In genomic region chrX:153727108-153727931, GRCh38 we compare ENCODE assay signal across 3 cellular contexts.
TF ChIP-seq lines count a peak whose summit lies in the region.

No MANE protein-coding gene starts in this region.

TF ChIP-seq in GM23338, 12 proteins besides CTCF, POLR2A, EP300 and RAD21 (continues in another document):
- no peak for TF ChIP-seq STAT1 (IDR thresholded peaks at IDR 0.05; ENCODE audit: unreplicated experiment)
- no peak for TF ChIP-seq EZH2 (IDR thresholded peaks at IDR 0.05; ENCODE audit: low read depth, unreplicated experiment)
- TF ChIP-seq ZNF462 (CRISPR knock-in tag; IDR thresholded peaks at IDR 0.05) = no peak
- TF ChIP-seq NANOG (IDR thresholded peaks at IDR 0.05; ENCODE audit: borderline replicate concordance) = no peak

TF ChIP-seq in WTC11, 78 proteins besides CTCF, POLR2A, EP300 and RAD21:
- no peak for TF ChIP-seq FOXP1 (CRISPR knock-in tag; IDR thresholded peaks at IDR 0.05; ENCODE audit: borderline replicate concordance)
- TF ChIP-seq TEAD4 (CRISPR knock-in tag; IDR thresholded peaks at IDR 0.05) = no peak
- TF ChIP-seq EMX1 (CRISPR knock-in tag; IDR thresholded peaks at IDR 0.05) = no peak
- TF ChIP-seq, protein P1, sequence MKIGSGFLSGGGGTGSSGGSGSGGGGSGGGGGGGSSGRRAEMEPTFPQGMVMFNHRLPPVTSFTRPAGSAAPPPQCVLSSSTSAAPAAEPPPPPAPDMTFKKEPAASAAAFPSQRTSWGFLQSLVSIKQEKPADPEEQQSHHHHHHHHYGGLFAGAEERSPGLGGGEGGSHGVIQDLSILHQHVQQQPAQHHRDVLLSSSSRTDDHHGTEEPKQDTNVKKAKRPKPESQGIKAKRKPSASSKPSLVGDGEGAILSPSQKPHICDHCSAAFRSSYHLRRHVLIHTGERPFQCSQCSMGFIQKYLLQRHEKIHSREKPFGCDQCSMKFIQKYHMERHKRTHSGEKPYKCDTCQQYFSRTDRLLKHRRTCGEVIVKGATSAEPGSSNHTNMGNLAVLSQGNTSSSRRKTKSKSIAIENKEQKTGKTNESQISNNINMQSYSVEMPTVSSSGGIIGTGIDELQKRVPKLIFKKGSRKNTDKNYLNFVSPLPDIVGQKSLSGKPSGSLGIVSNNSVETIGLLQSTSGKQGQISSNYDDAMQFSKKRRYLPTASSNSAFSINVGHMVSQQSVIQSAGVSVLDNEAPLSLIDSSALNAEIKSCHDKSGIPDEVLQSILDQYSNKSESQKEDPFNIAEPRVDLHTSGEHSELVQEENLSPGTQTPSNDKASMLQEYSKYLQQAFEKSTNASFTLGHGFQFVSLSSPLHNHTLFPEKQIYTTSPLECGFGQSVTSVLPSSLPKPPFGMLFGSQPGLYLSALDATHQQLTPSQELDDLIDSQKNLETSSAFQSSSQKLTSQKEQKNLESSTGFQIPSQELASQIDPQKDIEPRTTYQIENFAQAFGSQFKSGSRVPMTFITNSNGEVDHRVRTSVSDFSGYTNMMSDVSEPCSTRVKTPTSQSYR (CRISPR knock-in tag; IDR thresholded peaks at IDR 0.05) = no peak
- no peak for TF ChIP-seq ESRRA (CRISPR knock-in tag; IDR thresholded peaks at IDR 0.05; ENCODE audit: borderline replicate concordance)
- no peak for TF ChIP-seq ZNF232 (CRISPR knock-in tag; IDR thresholded peaks at IDR 0.05)
- TF ChIP-seq, protein P2, sequence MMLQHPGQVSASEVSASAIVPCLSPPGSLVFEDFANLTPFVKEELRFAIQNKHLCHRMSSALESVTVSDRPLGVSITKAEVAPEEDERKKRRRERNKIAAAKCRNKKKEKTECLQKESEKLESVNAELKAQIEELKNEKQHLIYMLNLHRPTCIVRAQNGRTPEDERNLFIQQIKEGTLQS (CRISPR knock-in tag; conservative IDR thresholded peaks at IDR 0.05) = no peak
- TF ChIP-seq MXD4 (CRISPR knock-in tag; IDR thresholded peaks at IDR 0.05; ENCODE audit: borderline replicate concordance) = no peak
- TF ChIP-seq TP53 (CRISPR knock-in tag; IDR thresholded peaks at IDR 0.05) = no peak
- no peak for TF ChIP-seq NR1H2 (CRISPR knock-in tag; IDR thresholded peaks at IDR 0.05)
- no peak for TF ChIP-seq NFATC4 (CRISPR knock-in tag; IDR thresholded peaks at IDR 0.05)
- no peak for TF ChIP-seq GTF2I (CRISPR knock-in tag; conservative IDR thresholded peaks at IDR 0.05)
- TF ChIP-seq SOX15 (CRISPR knock-in tag; IDR thresholded peaks at IDR 0.05) = no peak
- no peak for TF ChIP-seq ZNF396 (CRISPR knock-in tag; IDR thresholded peaks at IDR 0.05; ENCODE audit: borderline replicate concordance)
- TF ChIP-seq ZNF219 (CRISPR knock-in tag; IDR thresholded peaks at IDR 0.05; ENCODE audit: borderline replicate concordance) = no peak

TF ChIP-seq in HepG2, 621 proteins besides CTCF, POLR2A, EP300 and RAD21 (continues in another document):
- peak; percentile 30 for TF ChIP-seq ZNF18 (CRISPR knock-in tag; IDR thresholded peaks at IDR 0.05; ENCODE audit: insufficient replicate concordance)
- TF ChIP-seq ZSCAN29 (CRISPR knock-in tag; conservative IDR thresholded peaks at IDR 0.05) = no peak
- TF ChIP-seq ZZZ3 (CRISPR knock-in tag; IDR thresholded peaks at IDR 0.05; ENCODE audit: borderline replicate concordance) = 0 out of 2 replicates have a peak, but pooled peaks have one; percentile 29
- TF ChIP-seq, protein P3, sequence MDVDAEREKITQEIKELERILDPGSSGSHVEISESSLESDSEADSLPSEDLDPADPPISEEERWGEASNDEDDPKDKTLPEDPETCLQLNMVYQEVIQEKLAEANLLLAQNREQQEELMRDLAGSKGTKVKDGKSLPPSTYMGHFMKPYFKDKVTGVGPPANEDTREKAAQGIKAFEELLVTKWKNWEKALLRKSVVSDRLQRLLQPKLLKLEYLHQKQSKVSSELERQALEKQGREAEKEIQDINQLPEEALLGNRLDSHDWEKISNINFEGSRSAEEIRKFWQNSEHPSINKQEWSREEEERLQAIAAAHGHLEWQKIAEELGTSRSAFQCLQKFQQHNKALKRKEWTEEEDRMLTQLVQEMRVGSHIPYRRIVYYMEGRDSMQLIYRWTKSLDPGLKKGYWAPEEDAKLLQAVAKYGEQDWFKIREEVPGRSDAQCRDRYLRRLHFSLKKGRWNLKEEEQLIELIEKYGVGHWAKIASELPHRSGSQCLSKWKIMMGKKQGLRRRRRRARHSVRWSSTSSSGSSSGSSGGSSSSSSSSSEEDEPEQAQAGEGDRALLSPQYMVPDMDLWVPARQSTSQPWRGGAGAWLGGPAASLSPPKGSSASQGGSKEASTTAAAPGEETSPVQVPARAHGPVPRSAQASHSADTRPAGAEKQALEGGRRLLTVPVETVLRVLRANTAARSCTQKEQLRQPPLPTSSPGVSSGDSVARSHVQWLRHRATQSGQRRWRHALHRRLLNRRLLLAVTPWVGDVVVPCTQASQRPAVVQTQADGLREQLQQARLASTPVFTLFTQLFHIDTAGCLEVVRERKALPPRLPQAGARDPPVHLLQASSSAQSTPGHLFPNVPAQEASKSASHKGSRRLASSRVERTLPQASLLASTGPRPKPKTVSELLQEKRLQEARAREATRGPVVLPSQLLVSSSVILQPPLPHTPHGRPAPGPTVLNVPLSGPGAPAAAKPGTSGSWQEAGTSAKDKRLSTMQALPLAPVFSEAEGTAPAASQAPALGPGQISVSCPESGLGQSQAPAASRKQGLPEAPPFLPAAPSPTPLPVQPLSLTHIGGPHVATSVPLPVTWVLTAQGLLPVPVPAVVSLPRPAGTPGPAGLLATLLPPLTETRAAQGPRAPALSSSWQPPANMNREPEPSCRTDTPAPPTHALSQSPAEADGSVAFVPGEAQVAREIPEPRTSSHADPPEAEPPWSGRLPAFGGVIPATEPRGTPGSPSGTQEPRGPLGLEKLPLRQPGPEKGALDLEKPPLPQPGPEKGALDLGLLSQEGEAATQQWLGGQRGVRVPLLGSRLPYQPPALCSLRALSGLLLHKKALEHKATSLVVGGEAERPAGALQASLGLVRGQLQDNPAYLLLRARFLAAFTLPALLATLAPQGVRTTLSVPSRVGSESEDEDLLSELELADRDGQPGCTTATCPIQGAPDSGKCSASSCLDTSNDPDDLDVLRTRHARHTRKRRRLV (CRISPR knock-in tag; IDR thresholded peaks at IDR 0.05) = no peak
- TF ChIP-seq, protein P4, sequence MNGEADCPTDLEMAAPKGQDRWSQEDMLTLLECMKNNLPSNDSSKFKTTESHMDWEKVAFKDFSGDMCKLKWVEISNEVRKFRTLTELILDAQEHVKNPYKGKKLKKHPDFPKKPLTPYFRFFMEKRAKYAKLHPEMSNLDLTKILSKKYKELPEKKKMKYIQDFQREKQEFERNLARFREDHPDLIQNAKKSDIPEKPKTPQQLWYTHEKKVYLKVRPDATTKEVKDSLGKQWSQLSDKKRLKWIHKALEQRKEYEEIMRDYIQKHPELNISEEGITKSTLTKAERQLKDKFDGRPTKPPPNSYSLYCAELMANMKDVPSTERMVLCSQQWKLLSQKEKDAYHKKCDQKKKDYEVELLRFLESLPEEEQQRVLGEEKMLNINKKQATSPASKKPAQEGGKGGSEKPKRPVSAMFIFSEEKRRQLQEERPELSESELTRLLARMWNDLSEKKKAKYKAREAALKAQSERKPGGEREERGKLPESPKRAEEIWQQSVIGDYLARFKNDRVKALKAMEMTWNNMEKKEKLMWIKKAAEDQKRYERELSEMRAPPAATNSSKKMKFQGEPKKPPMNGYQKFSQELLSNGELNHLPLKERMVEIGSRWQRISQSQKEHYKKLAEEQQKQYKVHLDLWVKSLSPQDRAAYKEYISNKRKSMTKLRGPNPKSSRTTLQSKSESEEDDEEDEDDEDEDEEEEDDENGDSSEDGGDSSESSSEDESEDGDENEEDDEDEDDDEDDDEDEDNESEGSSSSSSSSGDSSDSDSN (CRISPR knock-in tag; IDR thresholded peaks at IDR 0.05) = no peak
- TF ChIP-seq ZKSCAN8 (CRISPR knock-in tag; IDR thresholded peaks at IDR 0.05; ENCODE audit: borderline replicate concordance) = no peak
- no peak for TF ChIP-seq ZNF30 (CRISPR knock-in tag; IDR thresholded peaks at IDR 0.05)
- TF ChIP-seq HMG20A (CRISPR knock-in tag; IDR thresholded peaks at IDR 0.05; ENCODE audit: borderline replicate concordance) = no peak
- TF ChIP-seq PHF5A (CRISPR knock-in tag; IDR thresholded peaks at IDR 0.05; ENCODE audit: low read depth, unreplicated experiment) = no peak
- TF ChIP-seq ZC3H13 (CRISPR knock-in tag; IDR thresholded peaks at IDR 0.05) = peak; percentile 17; the same call in 1 of the 2 replicates
- no peak for TF ChIP-seq BCLAF1 (IDR thresholded peaks at IDR 0.05)
- TF ChIP-seq SUZ12 (IDR thresholded peaks at IDR 0.05; ENCODE audit: low read depth, low read length) = no peak
- TF ChIP-seq CCDC6 (CRISPR knock-in tag; IDR thresholded peaks at IDR 0.05) = peak; percentile 59; the same call in 1 of the 2 replicates
- TF ChIP-seq AGO2 (optimal IDR thresholded peaks at IDR 0.05; ENCODE audit: low read depth, low read length) = peak; percentile 44
- TF ChIP-seq MTA1 (CRISPR knock-in tag; IDR thresholded peaks at IDR 0.05; ENCODE audit: borderline replicate concordance) = no peak
- TF ChIP-seq RARA (CRISPR knock-in tag; IDR thresholded peaks at IDR 0.05) = no peak
- TF ChIP-seq CHCHD3 (CRISPR knock-in tag; IDR thresholded peaks at IDR 0.05) = no peak
- no peak for TF ChIP-seq ZSCAN22 (CRISPR knock-in tag; IDR thresholded peaks at IDR 0.05)
- no peak for TF ChIP-seq ZNF234 (CRISPR knock-in tag; conservative IDR thresholded peaks at IDR 0.05)
- no peak for TF ChIP-seq SKIL (CRISPR knock-in tag; IDR thresholded peaks at IDR 0.05; ENCODE audit: borderline replicate concordance)
- TF ChIP-seq KLF16 (CRISPR knock-in tag; IDR thresholded peaks at IDR 0.05) = no peak
- TF ChIP-seq THYN1 (CRISPR knock-in tag; IDR thresholded peaks at IDR 0.05; ENCODE audit: borderline replicate concordance, low read depth) = no peak
- no peak for TF ChIP-seq KDM3A (CRISPR knock-in tag; IDR thresholded peaks at IDR 0.05; ENCODE audit: low read depth)
- no peak for TF ChIP-seq RXRA (CRISPR knock-in tag; IDR thresholded peaks at IDR 0.05)
- TF ChIP-seq DNMT1 (CRISPR knock-in tag; IDR thresholded peaks at IDR 0.05) = no peak
- peak; percentile 46; the same call in 1 of the 2 replicates for TF ChIP-seq TFAP4 (IDR thresholded peaks at IDR 0.05; ENCODE audit: borderline replicate concordance, low read depth)
- no peak for TF ChIP-seq MATR3 (CRISPR knock-in tag; IDR thresholded peaks at IDR 0.05)
- TF ChIP-seq ELK4 (CRISPR knock-in tag; IDR thresholded peaks at IDR 0.05; ENCODE audit: borderline replicate concordance) = no peak
- TF ChIP-seq ZNF224 (CRISPR knock-in tag; IDR thresholded peaks at IDR 0.05) = no peak
- no peak for TF ChIP-seq STAT5B (CRISPR knock-in tag; IDR thresholded peaks at IDR 0.05)
- TF ChIP-seq GFI1 (CRISPR knock-in tag; IDR thresholded peaks at IDR 0.05; ENCODE audit: borderline replicate concordance) = no peak
